In the genomic region with DNA sequence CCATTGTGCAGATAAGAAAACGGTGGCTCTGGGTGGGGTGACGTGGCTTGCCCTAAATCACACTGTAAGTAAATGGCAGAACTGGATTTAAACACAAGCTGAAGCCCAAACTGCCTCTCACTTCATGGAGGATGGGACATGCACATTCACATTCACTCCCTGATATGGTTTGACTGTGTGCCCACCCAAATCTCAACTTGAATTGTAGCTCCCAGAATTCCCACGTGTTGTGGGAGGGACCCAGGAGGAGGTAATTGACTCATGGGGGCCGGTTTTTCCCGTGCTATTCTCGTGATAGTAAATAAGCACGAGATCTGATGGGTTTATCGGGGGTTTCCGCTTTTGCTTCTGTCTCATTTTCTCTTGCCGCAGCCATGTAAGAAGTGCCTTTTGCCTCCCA, we compare ENCODE assay signal across 28 cellular contexts.
"Had no signal": no experiment of that assay in that cellular context is flagged by ENCODE, and none has a peak within 500 bp of the region (broad histone marks: within the 10 kb centered on the region; RNA-seq: fewer than 3 reads in every experiment).

No MANE protein-coding gene starts in this region.

- ATAC-seq: naive thymus-derived CD8-positive, alpha-beta T cell; natural killer cell treated with Interleukin-12 subunit alpha and Interleukin-12 subunit beta and Interleukin-15 and Interleukin-18, amount 100 ng/mL, for 72 hours; right cardiac atrium; right lobe of liver; stimulated activated effector memory CD8-positive, alpha-beta T cell treated with anti-CD3 and anti-CD28 coated beads, Interleukin-12 subunit alpha, Interleukin-12 subunit beta, amount 100 ng/mL, for 72 hours; stimulated activated naive CD8-positive, alpha-beta T cell treated with anti-CD3 and anti-CD28 coated beads, Interleukin-15, Interleukin-2, amounts not matched to agents 100 U/mL and 50 U/mL, for 24 hours; upper lobe of right lung had no signal

- H3K36me3 Mint-ChIP-seq: naive B cell; naive thymus-derived CD8-positive, alpha-beta T cell; natural killer cell treated with Interleukin-12 subunit alpha and Interleukin-12 subunit beta and Interleukin-15 and Interleukin-18, amount 100 ng/mL, for 72 hours; stimulated activated effector memory CD8-positive, alpha-beta T cell treated with anti-CD3 and anti-CD28 coated beads, Interleukin-12 subunit alpha, Interleukin-12 subunit beta, amount 100 ng/mL, for 72 hours had no signal

- H3K9me3 ChIP-seq: pancreas, prostate gland, right lobe of liver, sigmoid colon, suprapubic skin, testis, tibial artery, transverse colon, upper lobe of right lung, uterus had no signal

- H3K27ac ChIP-seq: neural progenitor cell, pancreas, prostate gland, right lobe of liver, sigmoid colon, suprapubic skin, testis, tibial artery, transverse colon, upper lobe of right lung, uterus had no signal

- H3K27me3 Mint-ChIP-seq: naive B cell, type B pancreatic cell had no signal

- H3K27ac Mint-ChIP-seq: naive thymus-derived CD8-positive, alpha-beta T cell; natural killer cell treated with Interleukin-12 subunit alpha and Interleukin-12 subunit beta and Interleukin-15 and Interleukin-18, amount 100 ng/mL, for 72 hours; neural progenitor cell; stimulated activated effector memory CD8-positive, alpha-beta T cell treated with anti-CD3 and anti-CD28 coated beads, Interleukin-12 subunit alpha, Interleukin-12 subunit beta, amount 100 ng/mL, for 72 hours; stimulated activated naive CD8-positive, alpha-beta T cell treated with anti-CD3 and anti-CD28 coated beads, Interleukin-15, amount 100 ng/mL, for 72 hours; type B pancreatic cell had no signal

- H3K4me1 ChIP-seq: prostate gland, uterus had no signal

- H3K36me3 ChIP-seq: neural progenitor cell, pancreas, prostate gland, right lobe of liver, sigmoid colon, tibial artery, transverse colon, upper lobe of right lung, uterus had no signal

- FAIRE-seq: pancreas, small intestine had no signal

- H3K4me3 Mint-ChIP-seq: naive B cell; naive thymus-derived CD8-positive, alpha-beta T cell; natural killer cell treated with Interleukin-12 subunit alpha and Interleukin-12 subunit beta and Interleukin-15 and Interleukin-18, amount 100 ng/mL, for 72 hours; neural progenitor cell; stimulated activated effector memory CD8-positive, alpha-beta T cell treated with anti-CD3 and anti-CD28 coated beads, Interleukin-12 subunit alpha, Interleukin-12 subunit beta, amount 100 ng/mL, for 72 hours; stimulated activated naive CD8-positive, alpha-beta T cell treated with anti-CD3 and anti-CD28 coated beads, Interleukin-15, amount 100 ng/mL, for 72 hours; type B pancreatic cell had no signal

- H3K9ac ChIP-seq: neural progenitor cell had no signal

- H3K27me3 ChIP-seq: neural progenitor cell, pancreas, right lobe of liver, sigmoid colon, suprapubic skin, testis, tibial artery, upper lobe of right lung, uterus had no signal

- H3K4me3 ChIP-seq: neural progenitor cell, pancreas, prostate gland, right lobe of liver, sigmoid colon, suprapubic skin, testis, tibial artery, transverse colon, upper lobe of right lung, uterus had no signal

- H3K9me3 Mint-ChIP-seq: naive B cell; naive thymus-derived CD8-positive, alpha-beta T cell; natural killer cell treated with Interleukin-12 subunit alpha and Interleukin-12 subunit beta and Interleukin-15 and Interleukin-18, amount 100 ng/mL, for 72 hours; stimulated activated effector memory CD8-positive, alpha-beta T cell treated with anti-CD3 and anti-CD28 coated beads, Interleukin-12 subunit alpha, Interleukin-12 subunit beta, amount 100 ng/mL, for 72 hours; stimulated activated naive CD8-positive, alpha-beta T cell treated with anti-CD3 and anti-CD28 coated beads, Interleukin-15, amount 100 ng/mL, for 72 hours; type B pancreatic cell had no signal

- DNase-seq: naive B cell; naive thymus-derived CD8-positive, alpha-beta T cell; nucleus accumbens; retina; right cardiac atrium; right lobe of liver; sigmoid colon; small intestine; stimulated activated CD4-positive, alpha-beta T cell treated with anti-CD3 and anti-CD28 coated beads, Interleukin-15, amount 100 ng/mL, for 24 hours; stimulated activated CD4-positive, alpha-beta T cell treated with anti-CD3 and anti-CD28 coated beads, Interleukin-2, amount 100 ng/mL, for 24 hours; stimulated activated CD4-positive, alpha-beta T cell treated with anti-CD3 and anti-CD28 coated beads, Interleukin-2, amount 100 ng/mL, for 48 hours; stimulated activated CD4-positive, alpha-beta T cell treated with anti-CD3 and anti-CD28 coated beads, Interleukin-4, amount 100 ng/mL, for 24 hours; stimulated activated naive CD4-positive, alpha-beta T cell; stimulated activated naive CD8-positive, alpha-beta T cell treated with anti-CD3 and anti-CD28 coated beads, Interleukin-15, amount 100 ng/mL, for 72 hours; stimulated activated naive CD8-positive, alpha-beta T cell treated with anti-CD3 and anti-CD28 coated beads, Interleukin-15, Interleukin-2, amounts not matched to agents 100 U/mL and 50 U/mL, for 24 hours; substantia nigra; testis; tibial artery; transverse colon; upper lobe of right lung; uterus had no signal
